1 cellular context compared by ENCODE assay signal in genomic region chr4:38062088-38062893, GRCh38.
TF ChIP-seq lines count a peak whose summit lies in the region.

No MANE protein-coding gene starts in this region.

TF ChIP-seq in GM12878, 131 proteins besides CTCF, POLR2A, EP300 and RAD21 (continued from another document and continues in another):
- TF ChIP-seq BCL3 (IDR thresholded peaks at IDR 0.05; ENCODE audit: borderline replicate concordance, insufficient read depth, low read depth, low read length, poor library complexity, severe bottlenecking) (no peak), ZNF592 (IDR thresholded peaks at IDR 0.05) (no peak), RAD51 (IDR thresholded peaks at IDR 0.05) (no peak), ATF2 (IDR thresholded peaks at IDR 0.05; ENCODE audit: low read length) (no peak), YY1 (IDR thresholded peaks at IDR 0.05; ENCODE audit: low read depth, low read length) (0 out of 2 replicates have a peak, but pooled peaks have one; percentile 46), MYC (IDR thresholded peaks at IDR 0.05; ENCODE audit: insufficient read depth, insufficient read length, insufficient replicate concordance, low read length, severe bottlenecking) (no peak), ZNF274 (IDR thresholded peaks at IDR 0.05; ENCODE audit: insufficient read depth, insufficient read length) (no peak), NBN (IDR thresholded peaks at IDR 0.05) (peak; percentile 46; the same call in 1 of the 2 replicates), SUPT20H (IDR thresholded peaks at IDR 0.05; ENCODE audit: borderline replicate concordance, control insufficient read depth, low read depth, low read length) (no peak), CHD2 (IDR thresholded peaks at IDR 0.05; ENCODE audit: borderline replicate concordance, low read depth, low read length) (no peak), MEF2A (IDR thresholded peaks at IDR 0.05; ENCODE audit: insufficient read depth, low read depth, low read length) (0 out of 2 replicates have a peak, but pooled peaks have one; percentile 13), CEBPZ (IDR thresholded peaks at IDR 0.05; ENCODE audit: low read depth, low read length) (no peak), ZZZ3 (IDR thresholded peaks at IDR 0.05; ENCODE audit: control insufficient read depth, insufficient read length, low read depth) (no peak), NR2C1 (IDR thresholded peaks at IDR 0.05) (no peak), PML (IDR thresholded peaks at IDR 0.05; ENCODE audit: low read length) (no peak), IRF5 (IDR thresholded peaks at IDR 0.05; ENCODE audit: borderline replicate concordance) (no peak), MLLT1 (IDR thresholded peaks at IDR 0.05) (peak; percentile 80), TAF1 (IDR thresholded peaks at IDR 0.05; ENCODE audit: borderline replicate concordance, low read depth, low read length) (no peak), MTA2 (IDR thresholded peaks at IDR 0.05; ENCODE audit: low read depth) (peak; percentile 34; the same call in 1 of the 2 replicates), STAT3 (IDR thresholded peaks at IDR 0.05; ENCODE audit: low read depth, low read length) (0 out of 2 replicates have a peak, but pooled peaks have one; percentile 36), GATAD2B (conservative IDR thresholded peaks at IDR 0.05; ENCODE audit: low read depth) (no peak), PKNOX1 (IDR thresholded peaks at IDR 0.05) (no peak; the same call in 1 of the 2 replicates), BHLHE40 (IDR thresholded peaks at IDR 0.05; ENCODE audit: borderline replicate concordance in 1 of 2, low read depth in 2 of 2, low read length in 1 of 2) (peak in 1 of 2 experiments; percentile 57; a peak in 1 of 4 replicates), TARDBP (IDR thresholded peaks at IDR 0.05; ENCODE audit: borderline replicate concordance) (no peak), E2F8 (IDR thresholded peaks at IDR 0.05; ENCODE audit: low read depth, partially characterized antibody) (no peak), POLR2AphosphoS5 (IDR thresholded peaks at IDR 0.05; ENCODE audit: low read length) (no peak), IRF3 (IDR thresholded peaks at IDR 0.05) (no peak), ESRRA (IDR thresholded peaks at IDR 0.05; ENCODE audit: low read length) (no peak), MAX (IDR thresholded peaks at IDR 0.05; ENCODE audit: low read depth, low read length) (no peak), BCL11A (IDR thresholded peaks at IDR 0.05; ENCODE audit: low read depth, low read length) (no peak), KDM1A (IDR thresholded peaks at IDR 0.05; ENCODE audit: borderline replicate concordance) (no peak), HDAC6 (IDR thresholded peaks at IDR 0.05; ENCODE audit: unreplicated experiment) (no peak)
